ENCODE assay signal across 8 cellular contexts in the genomic region with DNA sequence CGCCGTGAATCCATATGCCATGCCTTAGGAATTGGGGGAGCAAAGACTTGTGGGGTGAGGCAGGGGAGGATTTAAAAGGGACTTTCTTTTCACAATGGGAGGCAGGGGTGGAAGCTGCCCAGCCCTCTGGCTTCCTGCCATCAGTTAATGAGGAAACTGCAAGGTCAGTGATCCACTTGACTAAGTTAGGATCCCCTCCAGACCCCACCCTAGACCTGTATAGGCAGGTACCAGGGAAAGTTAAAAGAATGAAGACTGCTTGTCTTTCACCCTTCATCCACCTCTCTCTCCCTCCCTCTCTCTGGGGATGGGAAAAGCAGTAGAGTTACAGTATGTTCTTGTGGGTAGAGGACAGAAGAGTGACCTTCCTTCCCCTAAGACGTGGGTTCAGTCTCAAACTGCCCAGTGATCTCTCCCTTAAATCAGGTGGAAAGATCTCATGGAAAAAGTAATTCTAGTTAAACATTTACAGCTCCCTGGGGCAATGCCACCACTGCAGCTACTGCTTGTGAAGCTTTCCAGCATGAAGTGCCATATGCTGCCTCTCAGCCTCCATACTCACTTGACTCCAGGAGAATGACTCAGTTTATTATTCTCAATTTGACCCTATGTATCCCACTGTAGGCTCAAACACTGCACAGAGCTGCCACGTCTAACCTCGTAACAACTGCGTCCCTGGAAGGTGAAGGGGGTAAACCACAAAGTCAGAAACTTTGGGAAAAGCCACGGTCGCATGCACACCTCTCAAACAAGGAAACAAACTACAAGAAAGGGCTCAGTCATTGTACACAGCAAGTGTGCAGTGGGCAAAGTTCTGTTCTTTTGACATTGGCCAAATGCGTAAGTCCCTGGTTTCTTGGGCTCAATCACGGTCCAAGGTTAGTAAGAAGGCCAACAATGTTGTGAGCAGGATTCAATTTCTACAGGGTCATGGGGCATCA. TPM values are rescaled to one million over a fixed set of nuclear protein-coding genes. Genes with fewer than 3 reads are reported as not detected.
DNase-seq lines count a peak whose midpoint lies in the region; ATAC-seq and TF ChIP-seq lines count a peak whose summit lies in the region.

No MANE protein-coding gene starts in this region.

- H3K27ac ChIP-seq in thoracic aorta = no peak overlapping the region

- H3K36me3 Mint-ChIP-seq in activated CD8-positive, alpha-beta memory T cell treated with anti-CD3 and anti-CD28 coated beads, Interleukin-2, amount 10 ng/mL, durations not matched to agents 7 days and 5 days = peaks cover 2% of the 10 kb centered on the region
- H3K36me3 Mint-ChIP-seq in activated naive CD8-positive, alpha-beta T cell treated with anti-CD3 and anti-CD28 coated beads, Interleukin-2, amount 50 U/mL, for 24 hours (ENCODE audit: low read depth) = peaks cover 6% of the 10 kb centered on the region

- no peak for TF ChIP-seq CTCF in thoracic aorta (IDR thresholded peaks at IDR 0.05)

- no peak for DNase-seq in activated CD8-positive, alpha-beta memory T cell treated with anti-CD3 and anti-CD28 coated beads, Interleukin-2, amount 10 ng/mL, durations not matched to agents 7 days and 5 days
- DNase-seq in activated CD8-positive, alpha-beta memory T cell treated with anti-CD3 and anti-CD28 coated beads, Interleukin-2, amount 50 U/mL, for 4 hours = no peak
- DNase-seq in activated naive CD8-positive, alpha-beta T cell treated with anti-CD3 and anti-CD28 coated beads, Interleukin-2, amount 50 U/mL, for 24 hours = no peak
- peak; percentile 88 for DNase-seq in kidney tubule cell (ENCODE audit: low spot score)
- no peak for DNase-seq in thoracic aorta (ENCODE audit: low spot score)
- DNase-seq in stimulated activated CD4-positive, alpha-beta T cell treated with anti-CD3 and anti-CD28 coated beads, Interleukin-12 subunit alpha, Interleukin-12 subunit beta, amount 100 ng/mL, for 4 hours = no peak
- no peak for DNase-seq in foreskin melanocyte

- H3K4me3 ChIP-seq in thoracic aorta = peak overlapping the region; percentile 94

- peaks cover 6% of the 10 kb centered on the region for H3K36me3 ChIP-seq in thoracic aorta

- H3K4me1 ChIP-seq in thoracic aorta (ENCODE audit: control insufficient read depth in 1 of 2, low read depth in 2 of 2) = peaks cover 10 to 22% of the 10 kb centered on the region in 2 donors

- ATAC-seq in activated CD8-positive, alpha-beta memory T cell treated with anti-CD3 and anti-CD28 coated beads, Interleukin-2, amount 10 ng/mL, durations not matched to agents 7 days and 5 days = no peak
- ATAC-seq in activated naive CD8-positive, alpha-beta T cell treated with anti-CD3 and anti-CD28 coated beads, Interleukin-2, amount 50 U/mL, for 24 hours = no peak
- ATAC-seq in thoracic aorta (ENCODE audit: insufficient number of reproducible peaks, low FRiP score, low read depth) = no peak
- ATAC-seq in HG02610 (IDR thresholded peaks at IDR 0.05; ENCODE audit: unreplicated experiment) = no peak

- H3K4me1 Mint-ChIP-seq in activated CD8-positive, alpha-beta memory T cell treated with anti-CD3 and anti-CD28 coated beads, Interleukin-2, amount 10 ng/mL, durations not matched to agents 7 days and 5 days = peaks cover 19% of the 10 kb centered on the region
- peaks cover 18% of the 10 kb centered on the region for H3K4me1 Mint-ChIP-seq in activated naive CD8-positive, alpha-beta T cell treated with anti-CD3 and anti-CD28 coated beads, Interleukin-2, amount 50 U/mL, for 24 hours

- no peaks in the 10 kb centered on the region for H3K9me3 Mint-ChIP-seq in activated CD8-positive, alpha-beta memory T cell treated with anti-CD3 and anti-CD28 coated beads, Interleukin-2, amount 10 ng/mL, durations not matched to agents 7 days and 5 days (ENCODE audit: low read depth)
- H3K9me3 Mint-ChIP-seq in activated naive CD8-positive, alpha-beta T cell treated with anti-CD3 and anti-CD28 coated beads, Interleukin-2, amount 50 U/mL, for 24 hours = peaks cover 4% of the 10 kb centered on the region

- no peaks in the 10 kb centered on the region for H3K27me3 ChIP-seq in thoracic aorta (replicated peaks; ENCODE audit: insufficient read depth)

- no peaks in the 10 kb centered on the region for H3K9me3 ChIP-seq in thoracic aorta

- peak overlapping the region; percentile 94 for H3K4me3 Mint-ChIP-seq in activated CD8-positive, alpha-beta memory T cell treated with anti-CD3 and anti-CD28 coated beads, Interleukin-2, amount 10 ng/mL, durations not matched to agents 7 days and 5 days
- peak overlapping the region; percentile 89 for H3K4me3 Mint-ChIP-seq in activated naive CD8-positive, alpha-beta T cell treated with anti-CD3 and anti-CD28 coated beads, Interleukin-2, amount 50 U/mL, for 24 hours

- CTCF ChIA-PET in activated CD8-positive, alpha-beta memory T cell treated with anti-CD3 and anti-CD28 coated beads, Interleukin-2, amount 10 ng/mL, durations not matched to agents 7 days and 5 days (lab: Charles Lee) = interaction anchor here (1.8 kb wide), 1 partner anchor 34 kb away, joined by 5 read pairs; no protein-coding TSS in a partner anchor

- peaks cover 7% of the 10 kb centered on the region for H3K27me3 Mint-ChIP-seq in activated CD8-positive, alpha-beta memory T cell treated with anti-CD3 and anti-CD28 coated beads, Interleukin-2, amount 10 ng/mL, durations not matched to agents 7 days and 5 days
- peaks cover 2% of the 10 kb centered on the region for H3K27me3 Mint-ChIP-seq in activated naive CD8-positive, alpha-beta T cell treated with anti-CD3 and anti-CD28 coated beads, Interleukin-2, amount 50 U/mL, for 24 hours

- no peak overlapping the region for H3K27ac Mint-ChIP-seq in activated CD8-positive, alpha-beta memory T cell treated with anti-CD3 and anti-CD28 coated beads, Interleukin-2, amount 10 ng/mL, durations not matched to agents 7 days and 5 days
- H3K27ac Mint-ChIP-seq in activated naive CD8-positive, alpha-beta T cell treated with anti-CD3 and anti-CD28 coated beads, Interleukin-2, amount 50 U/mL, for 24 hours = no peak overlapping the region

RNA-seq across cellular contexts. Expression of a gene that starts 1.2 kb away (rescaled TPM):
- 10 to 100 TPM; 43.7 to 48.2 TPM for total RNA-seq in activated CD8-positive, alpha-beta memory T cell treated with anti-CD3 and anti-CD28 coated beads, Interleukin-2, amount 10 ng/mL, durations not matched to agents 7 days and 5 days
- 10 to 100 TPM; 34.3 to 36.1 TPM for total RNA-seq in thoracic aorta

RNA-seq across cellular contexts. Expression of a gene that starts 1.3 kb away (rescaled TPM):
- total RNA-seq in activated CD8-positive, alpha-beta memory T cell treated with anti-CD3 and anti-CD28 coated beads, Interleukin-2, amount 10 ng/mL, durations not matched to agents 7 days and 5 days = not detected
- not detected for total RNA-seq in thoracic aorta

RNA-seq across cellular contexts. Expression of a gene that starts 16.9 kb away (rescaled TPM):
- total RNA-seq in activated CD8-positive, alpha-beta memory T cell treated with anti-CD3 and anti-CD28 coated beads, Interleukin-2, amount 10 ng/mL, durations not matched to agents 7 days and 5 days = under 1 TPM; 0.20 to 0.59 TPM
- not detected for total RNA-seq in thoracic aorta

RNA-seq across cellular contexts. Expression of a gene that starts 24.1 kb away (rescaled TPM):
- 10 to 100 TPM; 62.8 to 77.8 TPM for total RNA-seq in activated CD8-positive, alpha-beta memory T cell treated with anti-CD3 and anti-CD28 coated beads, Interleukin-2, amount 10 ng/mL, durations not matched to agents 7 days and 5 days
- 10 to 100 TPM; 18.5 to 24.2 TPM for total RNA-seq in thoracic aorta

RNA-seq across cellular contexts. Expression of a gene that starts 26.7 kb away (rescaled TPM):
- 10 to 100 TPM; 94.7 to 99.8 TPM for total RNA-seq in activated CD8-positive, alpha-beta memory T cell treated with anti-CD3 and anti-CD28 coated beads, Interleukin-2, amount 10 ng/mL, durations not matched to agents 7 days and 5 days
- total RNA-seq in thoracic aorta = 100 to 1,000 TPM in 1 of 2 donors, 10 to 100 TPM in 1; 99.6 to 122 TPM
